ENCODE assay signal across 1 cellular context in the genomic region with DNA sequence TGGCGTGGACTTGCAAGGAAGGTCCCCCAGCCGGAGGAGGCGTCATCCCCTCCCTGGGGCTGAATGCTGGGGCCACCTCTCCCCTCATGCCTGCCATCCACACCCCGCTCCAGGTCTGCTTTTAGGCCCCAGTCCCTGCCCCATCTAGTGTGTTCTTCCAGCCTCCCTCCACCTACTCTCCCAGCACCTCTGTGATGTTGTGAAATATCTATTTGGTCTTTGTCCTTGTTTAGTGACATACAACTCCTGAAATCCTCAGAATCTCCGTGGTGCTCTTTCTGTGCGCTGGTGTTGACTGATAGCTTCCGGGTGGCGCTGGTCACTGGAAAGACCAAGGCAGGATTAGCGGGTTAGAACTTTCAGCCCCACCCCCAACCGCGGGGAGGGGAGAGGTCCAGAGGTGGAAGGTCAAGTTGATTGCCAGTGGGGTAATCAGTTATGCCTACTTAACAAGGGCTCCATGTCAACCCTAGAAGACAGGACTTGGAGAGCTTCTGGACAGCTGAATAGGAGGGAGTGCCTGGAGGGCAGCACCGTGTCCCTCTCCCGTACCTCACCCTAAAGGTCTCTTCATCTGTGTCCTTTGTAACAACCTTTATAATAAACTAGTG.
A peak's percentile ranks its signal among the peaks of the same experiment; 100 is the strongest.
TF ChIP-seq lines count a peak whose summit lies in the region.

No MANE protein-coding gene starts in this region.

TF ChIP-seq in HepG2, 621 proteins besides CTCF, POLR2A, EP300 and RAD21 (continued from another document and continues in another):
- peak; percentile 81 for TF ChIP-seq GATAD2A (CRISPR knock-in tag; IDR thresholded peaks at IDR 0.05)
- TF ChIP-seq, protein P1, sequence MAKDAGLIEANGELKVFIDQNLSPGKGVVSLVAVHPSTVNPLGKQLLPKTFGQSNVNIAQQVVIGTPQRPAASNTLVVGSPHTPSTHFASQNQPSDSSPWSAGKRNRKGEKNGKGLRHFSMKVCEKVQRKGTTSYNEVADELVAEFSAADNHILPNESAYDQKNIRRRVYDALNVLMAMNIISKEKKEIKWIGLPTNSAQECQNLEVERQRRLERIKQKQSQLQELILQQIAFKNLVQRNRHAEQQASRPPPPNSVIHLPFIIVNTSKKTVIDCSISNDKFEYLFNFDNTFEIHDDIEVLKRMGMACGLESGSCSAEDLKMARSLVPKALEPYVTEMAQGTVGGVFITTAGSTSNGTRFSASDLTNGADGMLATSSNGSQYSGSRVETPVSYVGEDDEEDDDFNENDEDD (CRISPR knock-in tag; IDR thresholded peaks at IDR 0.05; ENCODE audit: borderline replicate concordance): peak; percentile 23; the same call in 1 of the 2 replicates
- TF ChIP-seq NFE2L1 (CRISPR knock-in tag; IDR thresholded peaks at IDR 0.05; ENCODE audit: borderline replicate concordance): no peak
- peak; percentile 94 to 95 for TF ChIP-seq NR2F1 (CRISPR knock-in tag; IDR thresholded peaks at IDR 0.05)
- peak; percentile 75 for TF ChIP-seq IRF2 (CRISPR knock-in tag; IDR thresholded peaks at IDR 0.05)
- TF ChIP-seq SMARCE1 (IDR thresholded peaks at IDR 0.05; ENCODE audit: borderline replicate concordance): no peak
- peak; percentile 97 for TF ChIP-seq NR2C2 (CRISPR knock-in tag; IDR thresholded peaks at IDR 0.05; ENCODE audit: borderline replicate concordance)
- TF ChIP-seq, protein P2, sequence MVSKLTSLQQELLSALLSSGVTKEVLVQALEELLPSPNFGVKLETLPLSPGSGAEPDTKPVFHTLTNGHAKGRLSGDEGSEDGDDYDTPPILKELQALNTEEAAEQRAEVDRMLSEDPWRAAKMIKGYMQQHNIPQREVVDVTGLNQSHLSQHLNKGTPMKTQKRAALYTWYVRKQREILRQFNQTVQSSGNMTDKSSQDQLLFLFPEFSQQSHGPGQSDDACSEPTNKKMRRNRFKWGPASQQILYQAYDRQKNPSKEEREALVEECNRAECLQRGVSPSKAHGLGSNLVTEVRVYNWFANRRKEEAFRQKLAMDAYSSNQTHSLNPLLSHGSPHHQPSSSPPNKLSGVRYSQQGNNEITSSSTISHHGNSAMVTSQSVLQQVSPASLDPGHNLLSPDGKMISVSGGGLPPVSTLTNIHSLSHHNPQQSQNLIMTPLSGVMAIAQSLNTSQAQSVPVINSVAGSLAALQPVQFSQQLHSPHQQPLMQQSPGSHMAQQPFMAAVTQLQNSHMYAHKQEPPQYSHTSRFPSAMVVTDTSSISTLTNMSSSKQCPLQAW (CRISPR knock-in tag; IDR thresholded peaks at IDR 0.05): peak; percentile 96
- no peak for TF ChIP-seq HES4 (CRISPR knock-in tag; IDR thresholded peaks at IDR 0.05; ENCODE audit: borderline replicate concordance)
- no peak for TF ChIP-seq ZSCAN22 (CRISPR knock-in tag; IDR thresholded peaks at IDR 0.05)
- peak; percentile 51; the same call in 1 of the 2 replicates for TF ChIP-seq ZIK1 (CRISPR knock-in tag; IDR thresholded peaks at IDR 0.05; ENCODE audit: borderline replicate concordance, low read depth)
- TF ChIP-seq SRSF4 (IDR thresholded peaks at IDR 0.05; ENCODE audit: low read depth, low read length, poor library complexity, severe bottlenecking): no peak
- TF ChIP-seq BORCS8-MEF2B (CRISPR knock-in tag; IDR thresholded peaks at IDR 0.05): peak; percentile 87
- no peak for TF ChIP-seq MTA1 (CRISPR knock-in tag; IDR thresholded peaks at IDR 0.05; ENCODE audit: borderline replicate concordance)
- TF ChIP-seq KDM6A (CRISPR knock-in tag; IDR thresholded peaks at IDR 0.05; ENCODE audit: low read depth): peak; percentile 65; the same call in 1 of the 2 replicates
- TF ChIP-seq NAIF1 (CRISPR knock-in tag; IDR thresholded peaks at IDR 0.05; ENCODE audit: borderline replicate concordance): no peak
- TF ChIP-seq ASH2L (IDR thresholded peaks at IDR 0.05; ENCODE audit: insufficient read length, low read depth, low read length): peak; percentile 69
- TF ChIP-seq, protein P3, sequence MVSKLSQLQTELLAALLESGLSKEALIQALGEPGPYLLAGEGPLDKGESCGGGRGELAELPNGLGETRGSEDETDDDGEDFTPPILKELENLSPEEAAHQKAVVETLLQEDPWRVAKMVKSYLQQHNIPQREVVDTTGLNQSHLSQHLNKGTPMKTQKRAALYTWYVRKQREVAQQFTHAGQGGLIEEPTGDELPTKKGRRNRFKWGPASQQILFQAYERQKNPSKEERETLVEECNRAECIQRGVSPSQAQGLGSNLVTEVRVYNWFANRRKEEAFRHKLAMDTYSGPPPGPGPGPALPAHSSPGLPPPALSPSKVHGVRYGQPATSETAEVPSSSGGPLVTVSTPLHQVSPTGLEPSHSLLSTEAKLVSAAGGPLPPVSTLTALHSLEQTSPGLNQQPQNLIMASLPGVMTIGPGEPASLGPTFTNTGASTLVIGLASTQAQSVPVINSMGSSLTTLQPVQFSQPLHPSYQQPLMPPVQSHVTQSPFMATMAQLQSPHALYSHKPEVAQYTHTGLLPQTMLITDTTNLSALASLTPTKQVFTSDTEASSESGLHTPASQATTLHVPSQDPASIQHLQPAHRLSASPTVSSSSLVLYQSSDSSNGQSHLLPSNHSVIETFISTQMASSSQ (IDR thresholded peaks at IDR 0.05; ENCODE audit: low read depth): no peak
- TF ChIP-seq, protein P3 (CRISPR knock-in tag; IDR thresholded peaks at IDR 0.05; ENCODE audit: borderline replicate concordance): peak; percentile 65; the same call in 1 of the 2 replicates
- TF ChIP-seq, protein P4, sequence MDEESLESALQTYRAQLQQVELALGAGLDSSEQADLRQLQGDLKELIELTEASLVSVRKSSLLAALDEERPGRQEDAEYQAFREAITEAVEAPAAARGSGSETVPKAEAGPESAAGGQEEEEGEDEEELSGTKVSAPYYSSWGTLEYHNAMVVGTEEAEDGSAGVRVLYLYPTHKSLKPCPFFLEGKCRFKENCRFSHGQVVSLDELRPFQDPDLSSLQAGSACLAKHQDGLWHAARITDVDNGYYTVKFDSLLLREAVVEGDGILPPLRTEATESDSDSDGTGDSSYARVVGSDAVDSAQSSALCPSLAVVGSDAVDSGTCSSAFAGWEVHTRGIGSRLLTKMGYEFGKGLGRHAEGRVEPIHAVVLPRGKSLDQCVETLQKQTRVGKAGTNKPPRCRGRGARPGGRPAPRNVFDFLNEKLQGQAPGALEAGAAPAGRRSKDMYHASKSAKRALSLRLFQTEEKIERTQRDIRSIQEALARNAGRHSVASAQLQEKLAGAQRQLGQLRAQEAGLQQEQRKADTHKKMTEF (CRISPR knock-in tag; IDR thresholded peaks at IDR 0.05): peak; percentile 81
- TF ChIP-seq RFXAP (CRISPR knock-in tag; IDR thresholded peaks at IDR 0.05; ENCODE audit: borderline replicate concordance): peak; percentile 70; the same call in 1 of the 2 replicates
- TF ChIP-seq SOX6 (IDR thresholded peaks at IDR 0.05): no peak
- TF ChIP-seq SOX6 (CRISPR knock-in tag; IDR thresholded peaks at IDR 0.05): peak; percentile 87
- TF ChIP-seq TBX2 (CRISPR knock-in tag; IDR thresholded peaks at IDR 0.05; ENCODE audit: borderline replicate concordance): peak; percentile 97
- peak; percentile 70 for TF ChIP-seq GATAD1 (CRISPR knock-in tag; IDR thresholded peaks at IDR 0.05)
- TF ChIP-seq, protein P5, sequence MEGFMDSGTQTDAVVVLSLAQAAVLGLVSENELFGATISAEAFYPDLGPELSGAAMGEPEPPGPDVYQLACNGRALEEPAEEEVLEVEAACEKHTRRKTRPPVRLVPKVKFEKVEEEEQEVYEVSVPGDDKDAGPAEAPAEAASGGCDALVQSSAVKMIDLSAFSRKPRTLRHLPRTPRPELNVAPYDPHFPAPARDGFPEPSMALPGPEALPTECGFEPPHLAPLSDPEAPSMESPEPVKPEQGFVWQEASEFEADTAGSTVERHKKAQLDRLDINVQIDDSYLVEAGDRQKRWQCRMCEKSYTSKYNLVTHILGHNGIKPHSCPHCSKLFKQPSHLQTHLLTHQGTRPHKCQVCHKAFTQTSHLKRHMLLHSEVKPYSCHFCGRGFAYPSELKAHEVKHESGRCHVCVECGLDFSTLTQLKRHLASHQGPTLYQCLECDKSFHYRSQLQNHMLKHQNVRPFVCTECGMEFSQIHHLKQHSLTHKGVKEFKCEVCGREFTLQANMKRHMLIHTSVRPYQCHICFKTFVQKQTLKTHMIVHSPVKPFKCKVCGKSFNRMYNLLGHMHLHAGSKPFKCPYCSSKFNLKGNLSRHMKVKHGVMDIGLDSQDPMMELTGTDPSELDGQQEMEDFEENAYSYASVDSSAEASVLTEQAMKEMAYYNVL (CRISPR knock-in tag; IDR thresholded peaks at IDR 0.05; ENCODE audit: borderline replicate concordance): peak; percentile 89; the same call in 1 of the 2 replicates
- TF ChIP-seq ELF4 (CRISPR knock-in tag; IDR thresholded peaks at IDR 0.05; ENCODE audit: borderline replicate concordance): 0 out of 2 replicates have a peak, but pooled peaks have one; percentile 61
- no peak for TF ChIP-seq ZNF468 (CRISPR knock-in tag; IDR thresholded peaks at IDR 0.05)
- peak; percentile 98 for TF ChIP-seq ELF3 (CRISPR knock-in tag; IDR thresholded peaks at IDR 0.05)
- TF ChIP-seq, protein P6, sequence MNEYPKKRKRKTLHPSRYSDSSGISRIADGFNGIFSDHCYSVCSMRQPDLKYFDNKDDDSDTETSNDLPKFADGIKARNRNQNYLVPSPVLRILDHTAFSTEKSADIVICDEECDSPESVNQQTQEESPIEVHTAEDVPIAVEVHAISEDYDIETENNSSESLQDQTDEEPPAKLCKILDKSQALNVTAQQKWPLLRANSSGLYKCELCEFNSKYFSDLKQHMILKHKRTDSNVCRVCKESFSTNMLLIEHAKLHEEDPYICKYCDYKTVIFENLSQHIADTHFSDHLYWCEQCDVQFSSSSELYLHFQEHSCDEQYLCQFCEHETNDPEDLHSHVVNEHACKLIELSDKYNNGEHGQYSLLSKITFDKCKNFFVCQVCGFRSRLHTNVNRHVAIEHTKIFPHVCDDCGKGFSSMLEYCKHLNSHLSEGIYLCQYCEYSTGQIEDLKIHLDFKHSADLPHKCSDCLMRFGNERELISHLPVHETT (CRISPR knock-in tag; conservative IDR thresholded peaks at IDR 0.05): peak; percentile 47; the same call in 1 of the 2 replicates
- TF ChIP-seq CBX5 (CRISPR knock-in tag; IDR thresholded peaks at IDR 0.05; ENCODE audit: borderline replicate concordance): peak; percentile 39; the same call in 1 of the 2 replicates
- no peak for TF ChIP-seq ZNF619 (CRISPR knock-in tag; IDR thresholded peaks at IDR 0.05)
- no peak for TF ChIP-seq KAT7 (CRISPR knock-in tag; IDR thresholded peaks at IDR 0.05; ENCODE audit: borderline replicate concordance)
- TF ChIP-seq FOXA3 (CRISPR knock-in tag; IDR thresholded peaks at IDR 0.05): peak; percentile 88
- peak; percentile 38; the same call in 1 of the 2 replicates for TF ChIP-seq MIXL1 (CRISPR knock-in tag; IDR thresholded peaks at IDR 0.05)
- TF ChIP-seq, protein P7, sequence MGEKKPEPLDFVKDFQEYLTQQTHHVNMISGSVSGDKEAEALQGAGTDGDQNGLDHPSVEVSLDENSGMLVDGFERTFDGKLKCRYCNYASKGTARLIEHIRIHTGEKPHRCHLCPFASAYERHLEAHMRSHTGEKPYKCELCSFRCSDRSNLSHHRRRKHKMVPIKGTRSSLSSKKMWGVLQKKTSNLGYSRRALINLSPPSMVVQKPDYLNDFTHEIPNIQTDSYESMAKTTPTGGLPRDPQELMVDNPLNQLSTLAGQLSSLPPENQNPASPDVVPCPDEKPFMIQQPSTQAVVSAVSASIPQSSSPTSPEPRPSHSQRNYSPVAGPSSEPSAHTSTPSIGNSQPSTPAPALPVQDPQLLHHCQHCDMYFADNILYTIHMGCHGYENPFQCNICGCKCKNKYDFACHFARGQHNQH (CRISPR knock-in tag; IDR thresholded peaks at IDR 0.05): peak; percentile 85
- TF ChIP-seq ZSCAN20 (CRISPR knock-in tag; IDR thresholded peaks at IDR 0.05; ENCODE audit: borderline replicate concordance): 0 out of 2 replicates have a peak, but pooled peaks have one; percentile 42
- TF ChIP-seq, protein P8, sequence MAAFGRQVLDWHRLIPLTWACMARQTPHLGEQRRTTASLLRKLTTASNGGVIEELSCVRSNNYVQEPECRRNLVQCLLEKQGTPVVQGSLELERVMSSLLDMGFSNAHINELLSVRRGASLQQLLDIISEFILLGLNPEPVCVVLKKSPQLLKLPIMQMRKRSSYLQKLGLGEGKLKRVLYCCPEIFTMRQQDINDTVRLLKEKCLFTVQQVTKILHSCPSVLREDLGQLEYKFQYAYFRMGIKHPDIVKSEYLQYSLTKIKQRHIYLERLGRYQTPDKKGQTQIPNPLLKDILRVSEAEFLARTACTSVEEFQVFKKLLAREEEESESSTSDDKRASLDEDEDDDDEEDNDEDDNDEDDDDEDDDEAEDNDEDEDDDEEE (CRISPR knock-in tag; IDR thresholded peaks at IDR 0.05): no peak
- TF ChIP-seq, protein P9, sequence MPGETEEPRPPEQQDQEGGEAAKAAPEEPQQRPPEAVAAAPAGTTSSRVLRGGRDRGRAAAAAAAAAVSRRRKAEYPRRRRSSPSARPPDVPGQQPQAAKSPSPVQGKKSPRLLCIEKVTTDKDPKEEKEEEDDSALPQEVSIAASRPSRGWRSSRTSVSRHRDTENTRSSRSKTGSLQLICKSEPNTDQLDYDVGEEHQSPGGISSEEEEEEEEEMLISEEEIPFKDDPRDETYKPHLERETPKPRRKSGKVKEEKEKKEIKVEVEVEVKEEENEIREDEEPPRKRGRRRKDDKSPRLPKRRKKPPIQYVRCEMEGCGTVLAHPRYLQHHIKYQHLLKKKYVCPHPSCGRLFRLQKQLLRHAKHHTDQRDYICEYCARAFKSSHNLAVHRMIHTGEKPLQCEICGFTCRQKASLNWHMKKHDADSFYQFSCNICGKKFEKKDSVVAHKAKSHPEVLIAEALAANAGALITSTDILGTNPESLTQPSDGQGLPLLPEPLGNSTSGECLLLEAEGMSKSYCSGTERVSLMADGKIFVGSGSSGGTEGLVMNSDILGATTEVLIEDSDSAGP (CRISPR knock-in tag; IDR thresholded peaks at IDR 0.05; ENCODE audit: borderline replicate concordance): peak; percentile 55; the same call in 1 of the 2 replicates
- peak; percentile 71; the same call in 1 of the 2 replicates for TF ChIP-seq ZSCAN25 (CRISPR knock-in tag; IDR thresholded peaks at IDR 0.05)
- TF ChIP-seq MAFF (IDR thresholded peaks at IDR 0.05; ENCODE audit: low read depth, low read length): no peak
- TF ChIP-seq GTF2F1 (IDR thresholded peaks at IDR 0.05; ENCODE audit: low read length): no peak
- TF ChIP-seq, protein P10, sequence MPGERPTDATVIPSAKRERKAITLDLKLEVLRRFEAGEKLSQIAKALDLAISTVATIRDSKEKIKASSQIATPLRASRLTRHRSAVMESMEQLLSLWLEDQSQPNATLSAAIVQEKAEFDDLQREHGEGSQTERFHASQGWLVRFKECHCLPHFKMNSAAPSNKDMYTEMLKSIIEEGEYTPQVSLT (CRISPR knock-in tag; IDR thresholded peaks at IDR 0.05; ENCODE audit: borderline replicate concordance, low read depth): no peak
- peak; percentile 90 for TF ChIP-seq RARA (CRISPR knock-in tag; IDR thresholded peaks at IDR 0.05)
- TF ChIP-seq ARNT2 (CRISPR knock-in tag; IDR thresholded peaks at IDR 0.05; ENCODE audit: low read depth): peak; percentile 43; the same call in 1 of the 2 replicates
